In genomic region chr21:46543306-46543705, GRCh38 we compare ENCODE assay signal across 13 cellular contexts.
DNase-seq lines count a peak whose midpoint lies in the region; ATAC-seq and TF ChIP-seq lines count a peak whose summit lies in the region.
"Had no signal": no experiment of that assay in that cellular context is flagged by ENCODE, and none has a peak within 500 bp of the region (broad histone marks: within the 10 kb centered on the region; RNA-seq: fewer than 3 reads in every experiment).

No MANE protein-coding gene starts in this region.

- no peaks in the 10 kb centered on the region for H3K27me3 ChIP-seq in neural progenitor cell

- CTCF ChIA-PET in activated CD8-positive, alpha-beta T cell treated with anti-CD3 and anti-CD28 coated beads, Interleukin-2, amount 10 ng/mL, durations not matched to agents 7 days and 5 days (lab: Charles Lee): no interaction called here

- POLR2A ChIA-PET in activated CD8-positive, alpha-beta T cell treated with anti-CD3 and anti-CD28 coated beads, Interleukin-2, amount 10 ng/mL, durations not matched to agents 7 days and 5 days (lab: Charles Lee): no interaction called here

- H3K4me1 ChIP-seq in neural progenitor cell: no peaks in the 10 kb centered on the region

- no peaks in the 10 kb centered on the region for H3K79me2 ChIP-seq in neural progenitor cell (ENCODE audit: low read depth)

- peaks cover 0 to 67% of the 10 kb centered on the region in 2 donors for H3K4me1 Mint-ChIP-seq in natural killer cell
- peaks cover 6 to 10% of the 10 kb centered on the region in 2 donors for H3K4me1 Mint-ChIP-seq in natural killer cell treated with Interleukin-12 subunit alpha and Interleukin-12 subunit beta and Interleukin-15 and Interleukin-18, amount 100 ng/mL, for 72 hours (ENCODE audit: low read depth in 2 of 2)
- H3K4me1 Mint-ChIP-seq in activated CD8-positive, alpha-beta T cell treated with anti-CD3 and anti-CD28 coated beads, Interleukin-2, amount 10 ng/mL, durations not matched to agents 7 days and 5 days (ENCODE audit: low read depth): peaks cover 10% of the 10 kb centered on the region
- H3K4me1 Mint-ChIP-seq in neural progenitor cell: no peaks in the 10 kb centered on the region
- H3K4me1 Mint-ChIP-seq in stimulated activated naive B cell treated with anti-CD40 and anti-IgM and Interleukin-4, amounts not matched to agents 10 μg/mL and 1 μg/mL and 100 μg/mL, for 72 hours: no peaks in the 10 kb centered on the region
- H3K4me1 Mint-ChIP-seq: B cell had no signal

- no peak overlapping the region for H2AFZ ChIP-seq in neural progenitor cell (replicated peaks)

- no peaks in the 10 kb centered on the region for H3K9me3 Mint-ChIP-seq in natural killer cell
- H3K9me3 Mint-ChIP-seq in natural killer cell treated with Interleukin-12 subunit alpha and Interleukin-12 subunit beta and Interleukin-15 and Interleukin-18, amount 100 ng/mL, for 72 hours: no peaks in the 10 kb centered on the region
- no peaks in the 10 kb centered on the region for H3K9me3 Mint-ChIP-seq in activated CD8-positive, alpha-beta T cell treated with anti-CD3 and anti-CD28 coated beads, Interleukin-2, amount 10 ng/mL, durations not matched to agents 7 days and 5 days (ENCODE audit: insufficient read depth)
- peaks cover 2% of the 10 kb centered on the region for H3K9me3 Mint-ChIP-seq in neural progenitor cell
- H3K9me3 Mint-ChIP-seq in stimulated activated naive B cell treated with anti-CD40 and anti-IgM and Interleukin-4, amounts not matched to agents 10 μg/mL and 1 μg/mL and 100 μg/mL, for 72 hours: peaks cover 1 to 4% of the 10 kb centered on the region in 2 donors

- no peaks in the 10 kb centered on the region for H3K27me3 Mint-ChIP-seq in natural killer cell (ENCODE audit: low read depth in 2 of 2)
- H3K27me3 Mint-ChIP-seq in natural killer cell treated with Interleukin-12 subunit alpha and Interleukin-12 subunit beta and Interleukin-15 and Interleukin-18, amount 100 ng/mL, for 72 hours: no peaks in the 10 kb centered on the region
- no peaks in the 10 kb centered on the region for H3K27me3 Mint-ChIP-seq in activated CD8-positive, alpha-beta T cell treated with anti-CD3 and anti-CD28 coated beads, Interleukin-2, amount 10 ng/mL, durations not matched to agents 7 days and 5 days (ENCODE audit: low read depth)
- H3K27me3 Mint-ChIP-seq in neural progenitor cell (ENCODE audit: insufficient read depth, low read depth): no peaks in the 10 kb centered on the region
- H3K27me3 Mint-ChIP-seq in stimulated activated naive B cell treated with anti-CD40 and anti-IgM and Interleukin-4, amounts not matched to agents 10 μg/mL and 1 μg/mL and 100 μg/mL, for 72 hours: no peaks in the 10 kb centered on the region
- H3K27me3 Mint-ChIP-seq: B cell had no signal

- no peak overlapping the region for H3K27ac ChIP-seq in neural progenitor cell

- DNase-seq in natural killer cell (peak; percentile 7), neural progenitor cell (ENCODE audit: low spot score) (no peak)
- no peak for DNase-seq in natural killer cell treated with Interleukin-12 subunit alpha and Interleukin-12 subunit beta and Interleukin-15 and Interleukin-18, amount 100 ng/mL, for 72 hours (ENCODE audit: low spot score)
- no peak for DNase-seq in activated CD8-positive, alpha-beta T cell treated with anti-CD3 and anti-CD28 coated beads, Interleukin-2, amount 10 ng/mL, durations not matched to agents 7 days and 5 days
- no peak for DNase-seq in stimulated activated naive B cell treated with anti-CD40 and anti-IgM and Interleukin-4, amounts not matched to agents 10 μg/mL and 1 μg/mL and 100 μg/mL, for 72 hours
- DNase-seq: DMS 273 treated with DMSO at 0.1 percent for 48 hours, KBM-7, NCI-H1436 treated with DMSO at 0.1 percent for 48 hours, NCI-H2081, NCI-H510A treated with DMSO at 0.1 percent for 48 hours had no signal

- peak overlapping the region in 1 of 2 donors; percentile 77 for H3K27ac Mint-ChIP-seq in natural killer cell
- no peak overlapping the region for H3K27ac Mint-ChIP-seq in natural killer cell treated with Interleukin-12 subunit alpha and Interleukin-12 subunit beta and Interleukin-15 and Interleukin-18, amount 100 ng/mL, for 72 hours
- H3K27ac Mint-ChIP-seq in activated CD8-positive, alpha-beta T cell treated with anti-CD3 and anti-CD28 coated beads, Interleukin-2, amount 10 ng/mL, durations not matched to agents 7 days and 5 days: peak overlapping the region; percentile 54
- peak overlapping the region; percentile 55 for H3K27ac Mint-ChIP-seq in neural progenitor cell
- H3K27ac Mint-ChIP-seq in stimulated activated naive B cell treated with anti-CD40 and anti-IgM and Interleukin-4, amounts not matched to agents 10 μg/mL and 1 μg/mL and 100 μg/mL, for 72 hours: no peak overlapping the region
- H3K27ac Mint-ChIP-seq: B cell had no signal

- H3F3A ChIP-seq in neural progenitor cell (ENCODE audit: low read depth): no peaks in the 10 kb centered on the region

- ATAC-seq in natural killer cell (no peak), GM21529 (IDR thresholded peaks at IDR 0.05; ENCODE audit: unreplicated experiment) (no peak), GM18517 (IDR thresholded peaks at IDR 0.05; ENCODE audit: unreplicated experiment) (no peak)
- no peak for ATAC-seq in natural killer cell treated with Interleukin-12 subunit alpha and Interleukin-12 subunit beta and Interleukin-15 and Interleukin-18, amount 100 ng/mL, for 72 hours
- no peak for ATAC-seq in activated CD8-positive, alpha-beta T cell treated with anti-CD3 and anti-CD28 coated beads, Interleukin-2, amount 10 ng/mL, durations not matched to agents 7 days and 5 days
- ATAC-seq in stimulated activated naive B cell treated with anti-CD40 and anti-IgM and Interleukin-4, amounts not matched to agents 10 μg/mL and 1 μg/mL and 100 μg/mL, for 72 hours (replicated peaks): no peak

- H3K9me3 ChIP-seq in neural progenitor cell (ENCODE audit: low read depth): no peaks in the 10 kb centered on the region

- no peaks in the 10 kb centered on the region for H4K20me1 ChIP-seq in neural progenitor cell (ENCODE audit: low read depth)

- H3K36me3 Mint-ChIP-seq in natural killer cell (no peaks in the 10 kb centered on the region), neural progenitor cell (peaks cover 43% of the 10 kb centered on the region)
- peaks cover 9% of the 10 kb centered on the region for H3K36me3 Mint-ChIP-seq in natural killer cell treated with Interleukin-12 subunit alpha and Interleukin-12 subunit beta and Interleukin-15 and Interleukin-18, amount 100 ng/mL, for 72 hours
- H3K36me3 Mint-ChIP-seq in activated CD8-positive, alpha-beta T cell treated with anti-CD3 and anti-CD28 coated beads, Interleukin-2, amount 10 ng/mL, durations not matched to agents 7 days and 5 days (ENCODE audit: low read depth): peaks cover 54% of the 10 kb centered on the region
- peaks cover 55 to 77% of the 10 kb centered on the region in 2 donors for H3K36me3 Mint-ChIP-seq in stimulated activated naive B cell treated with anti-CD40 and anti-IgM and Interleukin-4, amounts not matched to agents 10 μg/mL and 1 μg/mL and 100 μg/mL, for 72 hours

- intact Hi-C loops in natural killer cell (cut with micrococcal nuclease): no loop called here

- H3K9ac ChIP-seq in neural progenitor cell: no peak overlapping the region

- H3K4me2 ChIP-seq in neural progenitor cell: no peak overlapping the region

- H3K4me3 ChIP-seq in neural progenitor cell: no peak overlapping the region

- peaks cover 2% of the 10 kb centered on the region for H3K36me3 ChIP-seq in neural progenitor cell

- H3K4me3 Mint-ChIP-seq in natural killer cell (no peak overlapping the region), neural progenitor cell (no peak overlapping the region)
- no peak overlapping the region for H3K4me3 Mint-ChIP-seq in natural killer cell treated with Interleukin-12 subunit alpha and Interleukin-12 subunit beta and Interleukin-15 and Interleukin-18, amount 100 ng/mL, for 72 hours
- H3K4me3 Mint-ChIP-seq in activated CD8-positive, alpha-beta T cell treated with anti-CD3 and anti-CD28 coated beads, Interleukin-2, amount 10 ng/mL, durations not matched to agents 7 days and 5 days: no peak overlapping the region
- no peak overlapping the region for H3K4me3 Mint-ChIP-seq in stimulated activated naive B cell treated with anti-CD40 and anti-IgM and Interleukin-4, amounts not matched to agents 10 μg/mL and 1 μg/mL and 100 μg/mL, for 72 hours
- H3K4me3 Mint-ChIP-seq: B cell had no signal

- TF ChIP-seq CTCF in natural killer cell (IDR thresholded peaks at IDR 0.05) (no peak), neural progenitor cell (IDR thresholded peaks at IDR 0.05) (no peak)

Comparison
In these comparisons a context has a peak if more than half of its experiments do, and no peak if none do; other contexts are left out.
1. H3K27ac Mint-ChIP-seq: peak in activated CD8-positive, alpha-beta T cell treated with anti-CD3 and anti-CD28 coated beads, Interleukin-2, amount 10 ng/mL, durations not matched to agents 7 days and 5 days (single experiment) and neural progenitor cell (single experiment); none in natural killer cell treated with Interleukin-12 subunit alpha and Interleukin-12 subunit beta and Interleukin-15 and Interleukin-18, amount 100 ng/mL, for 72 hours (0 of 2) and stimulated activated naive B cell treated with anti-CD40 and anti-IgM and Interleukin-4, amounts not matched to agents 10 μg/mL and 1 μg/mL and 100 μg/mL, for 72 hours (single experiment).